ENCODE assay signal across 1 cellular context in genomic region chr2:238320246-238320647, GRCh38.
TF ChIP-seq lines count a peak whose summit lies in the region.

TSS of gene TRAF3IP1 (plus strand) at chr2:238320518. CDS start at chr2:238320663, 145 bp downstream.

TF ChIP-seq in K562, 482 proteins besides CTCF, POLR2A, EP300 and RAD21 (continued from another document and continues in another):
- TF ChIP-seq ETS1 (conservative IDR thresholded peaks at IDR 0.05; ENCODE audit: control insufficient read depth, low read depth, low read length): no peak
- TF ChIP-seq RFX1 (IDR thresholded peaks at IDR 0.05): peak; percentile 80
- TF ChIP-seq PTRF (tag; IDR thresholded peaks at IDR 0.05): no peak
- TF ChIP-seq ZNF518B (CRISPR knock-in tag; IDR thresholded peaks at IDR 0.05): no peak
- no peak for TF ChIP-seq TBP (optimal IDR thresholded peaks at IDR 0.05; ENCODE audit: low read depth, low read length)
- peak; percentile 84 for TF ChIP-seq HMGN3 (IDR thresholded peaks at IDR 0.05; ENCODE audit: borderline replicate concordance, extremely low read depth, insufficient read length, low read depth, low read length)
- no peak for TF ChIP-seq IRF2 (CRISPR knock-in tag; IDR thresholded peaks at IDR 0.05)
- no peak for TF ChIP-seq FUS (optimal IDR thresholded peaks at IDR 0.05; ENCODE audit: low read depth, low read length)
- TF ChIP-seq CXXC5 (CRISPR knock-in tag; IDR thresholded peaks at IDR 0.05): peak; percentile 78
- TF ChIP-seq KDM1A (IDR thresholded peaks at IDR 0.05): no peak
- TF ChIP-seq GMEB1 (CRISPR knock-in tag; IDR thresholded peaks at IDR 0.05): peak; percentile 64
- no peak for TF ChIP-seq ZNF197 (CRISPR knock-in tag; IDR thresholded peaks at IDR 0.05; ENCODE audit: low read depth)
- no peak for TF ChIP-seq STAT5A (IDR thresholded peaks at IDR 0.05; ENCODE audit: borderline replicate concordance, low read length)
- peak; percentile 93 for TF ChIP-seq NRF1 (conservative IDR thresholded peaks at IDR 0.05 in 1 of 2, IDR thresholded peaks at IDR 0.05 in 1 of 2)
- no peak for TF ChIP-seq NFXL1 (CRISPR knock-in tag; IDR thresholded peaks at IDR 0.05)
- TF ChIP-seq ZNF75A (CRISPR knock-in tag; IDR thresholded peaks at IDR 0.05): no peak
- TF ChIP-seq FOXO4 (CRISPR knock-in tag; IDR thresholded peaks at IDR 0.05): no peak
- no peak for TF ChIP-seq TEAD2 (tag; IDR thresholded peaks at IDR 0.05)
- TF ChIP-seq FOXP4 (CRISPR knock-in tag; IDR thresholded peaks at IDR 0.05; ENCODE audit: borderline replicate concordance): no peak
- TF ChIP-seq MXI1 (IDR thresholded peaks at IDR 0.05; ENCODE audit: low read depth, low read length): peak; percentile 89
- TF ChIP-seq POLR2B (IDR thresholded peaks at IDR 0.05; ENCODE audit: low read depth, partially characterized antibody): no peak
- TF ChIP-seq VEZF1 (CRISPR knock-in tag; IDR thresholded peaks at IDR 0.05): peak; percentile 82
- TF ChIP-seq CSDE1 (IDR thresholded peaks at IDR 0.05): peak in 1 of 2 experiments; percentile 41; a peak in 1 of 4 replicates
- peak; percentile 77 for TF ChIP-seq CCNT2 (IDR thresholded peaks at IDR 0.05; ENCODE audit: borderline replicate concordance, extremely low read depth, insufficient read length, low read depth, low read length)
- no peak for TF ChIP-seq GABPB1 (CRISPR knock-in tag; IDR thresholded peaks at IDR 0.05)
- no peak for TF ChIP-seq SMAD4 (CRISPR knock-in tag; conservative IDR thresholded peaks at IDR 0.05)
- TF ChIP-seq KLF6 (CRISPR knock-in tag; IDR thresholded peaks at IDR 0.05; ENCODE audit: borderline replicate concordance): no peak
- TF ChIP-seq ATF7 (IDR thresholded peaks at IDR 0.05): peak; percentile 46; the same call in 1 of the 2 replicates
- peak; percentile 75; the same call in 1 of the 2 replicates for TF ChIP-seq RB1 (IDR thresholded peaks at IDR 0.05; ENCODE audit: low read depth)
- TF ChIP-seq POLR2H (tag; IDR thresholded peaks at IDR 0.05; ENCODE audit: low read depth): no peak
- TF ChIP-seq ZFP91 (CRISPR knock-in tag; IDR thresholded peaks at IDR 0.05): no peak
- peak; percentile 86 for TF ChIP-seq ARID4B (CRISPR knock-in tag; IDR thresholded peaks at IDR 0.05)
- 0 out of 2 replicates have a peak, but pooled peaks have one; percentile 65 for TF ChIP-seq ZBTB1 (CRISPR knock-in tag; IDR thresholded peaks at IDR 0.05; ENCODE audit: borderline replicate concordance, low read depth)
- no peak for TF ChIP-seq NFE2 (IDR thresholded peaks at IDR 0.05; ENCODE audit: low read depth)
- peak; percentile 11 for TF ChIP-seq RBM25 (IDR thresholded peaks at IDR 0.05; ENCODE audit: low read depth, low read length, severe bottlenecking)
- TF ChIP-seq HMGXB4 (CRISPR knock-in tag; IDR thresholded peaks at IDR 0.05): no peak
- no peak for TF ChIP-seq CREBBP (IDR thresholded peaks at IDR 0.05; ENCODE audit: low read depth, low read length)
- TF ChIP-seq ZBTB43 (CRISPR knock-in tag; IDR thresholded peaks at IDR 0.05): no peak
- TF ChIP-seq CREB1 (IDR thresholded peaks at IDR 0.05): no peak
- TF ChIP-seq CREB1 (CRISPR knock-in tag; IDR thresholded peaks at IDR 0.05): no peak
